In genomic region chr19:50777830-50778303, GRCh38 we compare ENCODE assay signal across 1 cellular context.
TF ChIP-seq lines count a peak whose summit lies in the region.

No MANE protein-coding gene starts in this region.

TF ChIP-seq in GM23338, 12 proteins besides CTCF, POLR2A, EP300 and RAD21:
- TF ChIP-seq EZH2 (IDR thresholded peaks at IDR 0.05; ENCODE audit: low read depth, unreplicated experiment) (peak; percentile 38), REST (IDR thresholded peaks at IDR 0.05; ENCODE audit: unreplicated experiment) (no peak)
